Comparison of ENCODE assay signal across 8 cellular contexts in the genomic region with DNA sequence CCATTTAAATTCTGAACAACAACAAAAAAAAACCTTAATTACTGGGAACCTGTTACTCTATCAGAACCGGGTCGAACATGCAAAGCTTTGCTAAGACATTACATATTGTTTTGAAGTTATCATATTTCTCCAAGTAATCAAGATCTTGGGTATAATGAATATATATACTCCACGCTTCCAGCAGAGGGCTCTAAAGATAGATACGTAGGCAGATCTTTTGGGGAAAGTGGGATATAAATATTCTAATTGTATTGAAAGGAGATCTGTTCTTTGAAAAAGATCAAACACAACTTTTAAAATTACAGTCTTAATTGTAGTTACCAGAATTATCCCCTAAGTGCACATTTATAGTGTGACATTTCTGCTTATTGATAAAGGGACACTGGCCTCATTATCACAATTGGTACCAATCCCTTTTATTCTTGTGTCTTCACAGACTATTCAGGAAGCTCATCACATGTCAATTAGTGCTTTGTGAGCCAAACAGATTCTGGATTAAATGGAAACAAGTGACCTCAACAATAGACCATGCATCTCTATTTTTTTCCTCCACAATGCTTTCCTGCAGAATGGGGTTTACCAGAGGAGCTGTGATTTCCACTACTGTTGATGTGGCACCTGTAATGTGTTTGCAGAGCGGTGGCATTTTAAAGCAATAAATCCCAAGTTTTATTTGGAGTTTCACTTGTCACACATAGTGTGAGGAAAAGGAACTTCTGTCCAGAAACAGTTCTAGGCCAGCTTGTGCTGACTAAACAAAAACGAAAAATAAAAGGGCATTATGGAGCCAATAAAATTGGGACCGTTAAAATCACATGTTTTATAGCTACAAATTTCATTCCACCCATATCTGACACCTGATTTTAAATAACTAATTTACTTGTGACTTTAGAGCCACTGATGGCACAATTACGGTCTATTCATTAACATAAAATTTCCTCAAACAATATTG.
A peak's percentile ranks its signal among the peaks of the same experiment; 100 is the strongest.
DNase-seq lines count a peak whose midpoint lies in the region; ATAC-seq, FAIRE-seq and TF ChIP-seq lines count a peak whose summit lies in the region.

No MANE protein-coding gene starts in this region.

- H3K36me3 Mint-ChIP-seq in GM23338 (ENCODE audit: low read depth) = peaks cover 24% of the 10 kb centered on the region; the same call in 2 of the 3 replicates

- H3F3A ChIP-seq in GM23338 (replicated peaks; ENCODE audit: low read depth) = no peaks in the 10 kb centered on the region
- no peaks in the 10 kb centered on the region for H3F3A ChIP-seq in smooth muscle cell (ENCODE audit: low read depth)

- H3K79me2 ChIP-seq in GM23338 (replicated peaks; ENCODE audit: insufficient read depth) (no peaks in the 10 kb centered on the region), smooth muscle cell (ENCODE audit: low read depth) (no peaks in the 10 kb centered on the region)

- H3K4me2 ChIP-seq in GM23338 = no peak overlapping the region
- no peak overlapping the region for H3K4me2 ChIP-seq in smooth muscle cell

- DNase-seq in AG08396 (ENCODE audit: low spot score) (peak; percentile 11), GM23338 (ENCODE audit: low spot score) (peak; percentile 59), RCC 7860 (ENCODE audit: low spot score) (peak; percentile 46), fibroblast of gingiva (ENCODE audit: low read depth) (peak; percentile 35), smooth muscle cell (lab: John Stamatoyannopoulos, UW; ENCODE audit: unreplicated experiment) (no peak), UCSD-AML1 (lab: John Stamatoyannopoulos, UW; ENCODE audit: unreplicated experiment) (no peak), mucosa of gallbladder (ENCODE audit: low spot score) (no peak)

- H3K4me1 Mint-ChIP-seq in GM23338 = peaks cover 3% of the 10 kb centered on the region; the same call in 1 of the 3 replicates

- H3K4me3 ChIP-seq in GM23338 (no peak overlapping the region), smooth muscle cell (no peak overlapping the region)

- H3K9me2 ChIP-seq in GM23338 (ENCODE audit: insufficient read depth) = no peaks in the 10 kb centered on the region

- peak; percentile 85 for FAIRE-seq in RCC 7860 (lab: Jason Lieb, UNC)

- no peaks in the 10 kb centered on the region for H3K9me3 Mint-ChIP-seq in GM23338

- H4K20me1 ChIP-seq in GM23338 (replicated peaks; ENCODE audit: insufficient read depth) (peaks cover 3% of the 10 kb centered on the region; the same call in 1 of the 2 replicates), smooth muscle cell (ENCODE audit: low read depth) (no peaks in the 10 kb centered on the region)

- H3K9me3 ChIP-seq in smooth muscle cell (replicated peaks; ENCODE audit: low read depth) = no peaks in the 10 kb centered on the region

- H3K9ac ChIP-seq in smooth muscle cell (ENCODE audit: low read depth) = no peak overlapping the region

- no peaks in the 10 kb centered on the region for H3K27me3 Mint-ChIP-seq in GM23338 (ENCODE audit: insufficient read depth, low read depth, poor library complexity)

- no peak overlapping the region for H3K27ac Mint-ChIP-seq in GM23338

- no peaks in the 10 kb centered on the region for H3K27me3 ChIP-seq in GM23338 (ENCODE audit: insufficient read depth)
- no peaks in the 10 kb centered on the region for H3K27me3 ChIP-seq in smooth muscle cell (ENCODE audit: low read depth)

- ATAC-seq in GM23338 (no peak), GM19467 (IDR thresholded peaks at IDR 0.05; ENCODE audit: unreplicated experiment) (no peak)

- H3K36me3 ChIP-seq in GM23338 (ENCODE audit: insufficient read depth) = peaks cover 4% of the 10 kb centered on the region; the same call in 1 of the 2 replicates
- H3K36me3 ChIP-seq in smooth muscle cell (ENCODE audit: low read depth) = no peaks in the 10 kb centered on the region

- peak; percentile 50 to 74 for TF ChIP-seq CTCF in GM23338 (conservative IDR thresholded peaks at IDR 0.05; ENCODE audit: low read depth in 2 of 2)
- peak; percentile 66 for TF ChIP-seq CTCF in smooth muscle cell (IDR thresholded peaks at IDR 0.05; ENCODE audit: borderline replicate concordance, insufficient read depth, poor library complexity, severe bottlenecking)

- H3K27ac ChIP-seq in GM23338 (ENCODE audit: low read depth) (no peak overlapping the region), smooth muscle cell (ENCODE audit: low read depth) (no peak overlapping the region)

- H3K4me3 Mint-ChIP-seq in GM23338 = no peak overlapping the region

- H3K4me1 ChIP-seq in GM23338 (ENCODE audit: insufficient read depth) = no peaks in the 10 kb centered on the region
- peaks cover 15% of the 10 kb centered on the region for H3K4me1 ChIP-seq in smooth muscle cell (ENCODE audit: low read depth)

- H2AFZ ChIP-seq in GM23338 (no peak overlapping the region), smooth muscle cell (ENCODE audit: low read depth) (no peak overlapping the region)

- WGBS in smooth muscle cell (ENCODE audit: low lambda C conversion rate) = 74% methylated on average over 8 of the region's 8 CpGs

TF ChIP-seq in GM23338, 12 proteins besides CTCF, POLR2A, EP300 and RAD21:
- TF ChIP-seq JUNB (IDR thresholded peaks at IDR 0.05; ENCODE audit: unreplicated experiment) (no peak), NANOG (IDR thresholded peaks at IDR 0.05; ENCODE audit: borderline replicate concordance) (no peak), ZNF114 (CRISPR knock-in tag; IDR thresholded peaks at IDR 0.05) (no peak)
- TF ChIP-seq, protein P1, sequence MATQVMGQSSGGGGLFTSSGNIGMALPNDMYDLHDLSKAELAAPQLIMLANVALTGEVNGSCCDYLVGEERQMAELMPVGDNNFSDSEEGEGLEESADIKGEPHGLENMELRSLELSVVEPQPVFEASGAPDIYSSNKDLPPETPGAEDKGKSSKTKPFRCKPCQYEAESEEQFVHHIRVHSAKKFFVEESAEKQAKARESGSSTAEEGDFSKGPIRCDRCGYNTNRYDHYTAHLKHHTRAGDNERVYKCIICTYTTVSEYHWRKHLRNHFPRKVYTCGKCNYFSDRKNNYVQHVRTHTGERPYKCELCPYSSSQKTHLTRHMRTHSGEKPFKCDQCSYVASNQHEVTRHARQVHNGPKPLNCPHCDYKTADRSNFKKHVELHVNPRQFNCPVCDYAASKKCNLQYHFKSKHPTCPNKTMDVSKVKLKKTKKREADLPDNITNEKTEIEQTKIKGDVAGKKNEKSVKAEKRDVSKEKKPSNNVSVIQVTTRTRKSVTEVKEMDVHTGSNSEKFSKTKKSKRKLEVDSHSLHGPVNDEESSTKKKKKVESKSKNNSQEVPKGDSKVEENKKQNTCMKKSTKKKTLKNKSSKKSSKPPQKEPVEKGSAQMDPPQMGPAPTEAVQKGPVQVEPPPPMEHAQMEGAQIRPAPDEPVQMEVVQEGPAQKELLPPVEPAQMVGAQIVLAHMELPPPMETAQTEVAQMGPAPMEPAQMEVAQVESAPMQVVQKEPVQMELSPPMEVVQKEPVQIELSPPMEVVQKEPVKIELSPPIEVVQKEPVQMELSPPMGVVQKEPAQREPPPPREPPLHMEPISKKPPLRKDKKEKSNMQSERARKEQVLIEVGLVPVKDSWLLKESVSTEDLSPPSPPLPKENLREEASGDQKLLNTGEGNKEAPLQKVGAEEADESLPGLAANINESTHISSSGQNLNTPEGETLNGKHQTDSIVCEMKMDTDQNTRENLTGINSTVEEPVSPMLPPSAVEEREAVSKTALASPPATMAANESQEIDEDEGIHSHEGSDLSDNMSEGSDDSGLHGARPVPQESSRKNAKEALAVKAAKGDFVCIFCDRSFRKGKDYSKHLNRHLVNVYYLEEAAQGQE (IDR thresholded peaks at IDR 0.05; ENCODE audit: unreplicated experiment) = no peak
- TF ChIP-seq, protein P2, sequence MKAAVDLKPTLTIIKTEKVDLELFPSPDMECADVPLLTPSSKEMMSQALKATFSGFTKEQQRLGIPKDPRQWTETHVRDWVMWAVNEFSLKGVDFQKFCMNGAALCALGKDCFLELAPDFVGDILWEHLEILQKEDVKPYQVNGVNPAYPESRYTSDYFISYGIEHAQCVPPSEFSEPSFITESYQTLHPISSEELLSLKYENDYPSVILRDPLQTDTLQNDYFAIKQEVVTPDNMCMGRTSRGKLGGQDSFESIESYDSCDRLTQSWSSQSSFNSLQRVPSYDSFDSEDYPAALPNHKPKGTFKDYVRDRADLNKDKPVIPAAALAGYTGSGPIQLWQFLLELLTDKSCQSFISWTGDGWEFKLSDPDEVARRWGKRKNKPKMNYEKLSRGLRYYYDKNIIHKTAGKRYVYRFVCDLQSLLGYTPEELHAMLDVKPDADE (IDR thresholded peaks at IDR 0.05) = no peak

Comparison
In these comparisons a context has a peak if more than half of its experiments do, and no peak if none do; other contexts are left out.
1. DNase-seq: peak in AG08396 (single experiment), GM23338 (single experiment), RCC 7860 (single experiment) and fibroblast of gingiva (single experiment); none in smooth muscle cell (single experiment), UCSD-AML1 (single experiment) and mucosa of gallbladder (single experiment).